ENCODE assay signal across 8 cellular contexts in genomic region chr7:114922151-114922651, GRCh38. TPM values are rescaled to one million over a fixed set of nuclear protein-coding genes. Genes with fewer than 3 reads are reported as not detected.
DNase-seq lines count a peak whose midpoint lies in the region; ATAC-seq and TF ChIP-seq lines count a peak whose summit lies in the region.

No MANE protein-coding gene starts in this region.

- peaks cover 12% of the 10 kb centered on the region for H3K4me1 Mint-ChIP-seq in endodermal cell
- H3K4me1 Mint-ChIP-seq in stimulated activated naive B cell treated with anti-CD40 and anti-IgM and Interleukin-4, amounts not matched to agents 10 μg/mL and 1 μg/mL and 100 μg/mL, for 72 hours: peaks cover 29 to 48% of the 10 kb centered on the region in 2 donors

- H3K4me2 ChIP-seq in GM23248 (ENCODE audit: unreplicated experiment): peak overlapping the region; percentile 94

- no peaks in the 10 kb centered on the region for H4K20me1 ChIP-seq in GM23248 (ENCODE audit: insufficient read depth)

- no peaks in the 10 kb centered on the region for H3K9me3 Mint-ChIP-seq in endodermal cell
- H3K9me3 Mint-ChIP-seq in stimulated activated naive B cell treated with anti-CD40 and anti-IgM and Interleukin-4, amounts not matched to agents 10 μg/mL and 1 μg/mL and 100 μg/mL, for 72 hours: no peaks in the 10 kb centered on the region

- H3K4me1 ChIP-seq in GM23248 (ENCODE audit: insufficient read depth) (peaks cover 26% of the 10 kb centered on the region), endodermal cell (ENCODE audit: control insufficient read depth, insufficient read depth, low read length) (no peaks in the 10 kb centered on the region), muscle layer of colon (ENCODE audit: insufficient read depth, low read length) (peaks cover 17% of the 10 kb centered on the region)

- peaks cover 7% of the 10 kb centered on the region for H3K27me3 Mint-ChIP-seq in endodermal cell (ENCODE audit: insufficient read depth)
- no peaks in the 10 kb centered on the region for H3K27me3 Mint-ChIP-seq in stimulated activated naive B cell treated with anti-CD40 and anti-IgM and Interleukin-4, amounts not matched to agents 10 μg/mL and 1 μg/mL and 100 μg/mL, for 72 hours

- H3K27ac Mint-ChIP-seq in endodermal cell: peak overlapping the region; percentile 87
- peak overlapping the region; percentile 100 for H3K27ac Mint-ChIP-seq in stimulated activated naive B cell treated with anti-CD40 and anti-IgM and Interleukin-4, amounts not matched to agents 10 μg/mL and 1 μg/mL and 100 μg/mL, for 72 hours

- H3F3A ChIP-seq in GM23248 (ENCODE audit: insufficient read depth): peaks cover 26% of the 10 kb centered on the region

- H3K27ac ChIP-seq in GM23248: peak overlapping the region; percentile 90
- H3K27ac ChIP-seq in endodermal cell (ENCODE audit: low read depth, low read length): no peak overlapping the region
- peak overlapping the region; percentile 91 for H3K27ac ChIP-seq in muscle layer of colon (ENCODE audit: low read depth, low read length)

- peak overlapping the region; percentile 92 for H2AFZ ChIP-seq in GM23248

- peak; percentile 71 to 72 for ATAC-seq in stimulated activated naive B cell treated with anti-CD40 and anti-IgM and Interleukin-4, amounts not matched to agents 10 μg/mL and 1 μg/mL and 100 μg/mL, for 72 hours (replicated peaks)

- peak; percentile 81 for DNase-seq in GM06990 (ENCODE audit: extremely low read depth, insufficient read length)
- peak; percentile 90 for DNase-seq in GM23248
- DNase-seq in M059J (ENCODE audit: low read depth): peak; percentile 48
- peak in 2 of 3 experiments; percentile 45 to 49 for DNase-seq in activated CD8-positive, alpha-beta memory T cell treated with anti-CD3 and anti-CD28 coated beads for 48 hours (ENCODE audit: low read depth in 2 of 3, low spot score in 2 of 3)
- peak; percentile 85 for DNase-seq in endodermal cell
- peak; percentile 49 for DNase-seq in stimulated activated naive B cell treated with anti-CD40 and anti-IgM and Interleukin-4, amounts not matched to agents 10 μg/mL and 1 μg/mL and 100 μg/mL, for 72 hours
- no peak for DNase-seq in NOMO-1 treated with DMSO at 0.1 percent for 48 hours (lab: John Stamatoyannopoulos, UW; ENCODE audit: unreplicated experiment)

- H3K79me2 ChIP-seq in GM23248 (ENCODE audit: insufficient read depth): peaks cover 39% of the 10 kb centered on the region

- H3K9me3 ChIP-seq in GM23248 (ENCODE audit: low read depth) (no peaks in the 10 kb centered on the region), endodermal cell (ENCODE audit: control insufficient read depth, low read length) (no peaks in the 10 kb centered on the region), muscle layer of colon (ENCODE audit: low read length) (no peaks in the 10 kb centered on the region)

- H3K36me3 ChIP-seq in GM06990 (ENCODE audit: control insufficient read depth, insufficient read depth, low read length) (no peaks in the 10 kb centered on the region), GM23248 (ENCODE audit: low read depth) (no peaks in the 10 kb centered on the region), endodermal cell (ENCODE audit: control insufficient read depth, insufficient read depth, low read length) (no peaks in the 10 kb centered on the region), muscle layer of colon (ENCODE audit: insufficient read depth, low read length) (no peaks in the 10 kb centered on the region)

- peak overlapping the region; percentile 98 for H3K9ac ChIP-seq in GM23248
- peak overlapping the region; percentile 58 for H3K9ac ChIP-seq in endodermal cell (ENCODE audit: extremely low read depth, low read length, poor library complexity, severe bottlenecking)
- H3K9ac ChIP-seq in muscle layer of colon (ENCODE audit: low read length): peak overlapping the region; percentile 47

- TF ChIP-seq CTCF in GM06990 (IDR thresholded peaks at IDR 0.05; ENCODE audit: insufficient read depth, low read length, poor library complexity, severe bottlenecking) (no peak), endodermal cell (conservative IDR thresholded peaks at IDR 0.05) (no peak)

- peak overlapping the region; percentile 74 for H3K4me3 ChIP-seq in GM06990 (replicated peaks; ENCODE audit: low read depth, low read length)
- H3K4me3 ChIP-seq in GM23248: peak overlapping the region; percentile 74
- H3K4me3 ChIP-seq in endodermal cell (ENCODE audit: low read length): peak overlapping the region; percentile 88
- peak overlapping the region; percentile 83 to 84 for H3K4me3 ChIP-seq in muscle layer of colon (ENCODE audit: low read depth in 1 of 2, low read length in 2 of 2)

- peak overlapping the region; percentile 84 for H3K4me3 Mint-ChIP-seq in endodermal cell
- H3K4me3 Mint-ChIP-seq in stimulated activated naive B cell treated with anti-CD40 and anti-IgM and Interleukin-4, amounts not matched to agents 10 μg/mL and 1 μg/mL and 100 μg/mL, for 72 hours: peak overlapping the region; percentile 80 to 99

- WGBS in GM23248 (ENCODE audit: low coverage in 1 of 2, low lambda C conversion rate in 2 of 2, missing lambda C conversion rate in 2 of 2), 2 experiments: 1% methylated on average over 34 to 48 of the region's 48 CpGs
- WGBS in endodermal cell (ENCODE audit: insufficient coverage in 1 of 2, insufficient read length in 1 of 2), 2 experiments: 0 to 2% methylated on average over 10 to 48 of the region's 48 CpGs

- H3K9me2 ChIP-seq in GM23248 (ENCODE audit: insufficient read depth): no peaks in the 10 kb centered on the region

- in situ Hi-C loops in GM23248 (cut with MboI): no loop called here

- no peaks in the 10 kb centered on the region for H3K36me3 Mint-ChIP-seq in endodermal cell (ENCODE audit: low read depth)
- peaks cover 5 to 12% of the 10 kb centered on the region in 2 donors for H3K36me3 Mint-ChIP-seq in stimulated activated naive B cell treated with anti-CD40 and anti-IgM and Interleukin-4, amounts not matched to agents 10 μg/mL and 1 μg/mL and 100 μg/mL, for 72 hours

- H3K27me3 ChIP-seq in GM06990 (replicated peaks; ENCODE audit: control insufficient read depth, insufficient read depth, low read length): no peaks in the 10 kb centered on the region
- H3K27me3 ChIP-seq in GM23248 (replicated peaks; ENCODE audit: insufficient read depth): no peaks in the 10 kb centered on the region
- H3K27me3 ChIP-seq in endodermal cell (ENCODE audit: control insufficient read depth, insufficient read depth, low read length, poor library complexity, severe bottlenecking): no peaks in the 10 kb centered on the region
- no peaks in the 10 kb centered on the region for H3K27me3 ChIP-seq in muscle layer of colon (ENCODE audit: control insufficient read depth in 1 of 2, insufficient read depth in 2 of 2, low read length in 2 of 2)

RNA-seq across cellular contexts. Expression of gene MDFIC, which starts 0.3 kb away (rescaled TPM):
- 50.3 and 53.1 TPM in 2 replicates for total RNA-seq in GM23248 (2014; rRNA removed; shearing (Covaris generic))
- 23.0 and 23.8 TPM in 2 replicates for polyA plus RNA-seq in GM23248 (2016; fragmentation: Nextera tagmentation; extraction: Ambion mirVana)
- 13.6 and 19.1 TPM in 2 replicates for total RNA-seq in M059J (2014; rRNA removed; shearing (Covaris generic))
- 10 to 100 TPM in 1 of 2 donors, 1 to 10 TPM in 1; 7.4 to 15.1 TPM for total RNA-seq in endodermal cell
- polyA plus RNA-seq in endodermal cell (2013, experiment 1 of 2): 22.1 TPM
- polyA plus RNA-seq in endodermal cell (2013, experiment 2 of 2): 18.5 TPM

Comparison
In these comparisons a context has a peak if more than half of its experiments do, and no peak if none do; other contexts are left out.
1. H3K9ac ChIP-seq: peak in every context shown above with its lines; median percentile 98 in GM23248; 58 in endodermal cell; 47 in muscle layer of colon.